In genomic region chr11:8776209-8776608, GRCh38 we compare ENCODE assay signal across 18 cellular contexts.
A peak's percentile ranks its signal among the peaks of the same experiment; 100 is the strongest.
DNase-seq lines count a peak whose midpoint lies in the region; ATAC-seq, FAIRE-seq and TF ChIP-seq lines count a peak whose summit lies in the region.
"Had no signal": no experiment of that assay in that cellular context is flagged by ENCODE, and none has a peak within 500 bp of the region (broad histone marks: within the 10 kb centered on the region; RNA-seq: fewer than 3 reads in every experiment).

No MANE protein-coding gene starts in this region.

- peaks cover 34 to 66% of the 10 kb centered on the region in 2 donors for H3K4me1 ChIP-seq in adrenal gland (replicated peaks in 1 of 2)
- H3K4me1 ChIP-seq in endodermal cell (ENCODE audit: control insufficient read depth, insufficient read depth, low read length), result peaks cover 16% of the 10 kb centered on the region
- peaks cover 11 to 81% of the 10 kb centered on the region in 2 donors for H3K4me1 ChIP-seq in muscle layer of duodenum (ENCODE audit: control insufficient read depth in 1 of 2, insufficient read depth in 2 of 2, low read length in 2 of 2)
- peaks cover 87% of the 10 kb centered on the region for H3K4me1 ChIP-seq in testis

- no peaks in the 10 kb centered on the region for H3K9me3 Mint-ChIP-seq in endodermal cell
- H3K9me3 Mint-ChIP-seq: central memory CD8-positive, alpha-beta T cell; HFFc6 had no signal

- H3K9me3 ChIP-seq in adrenal gland (replicated peaks in 1 of 3) (no peaks in the 10 kb centered on the region), endodermal cell (ENCODE audit: control insufficient read depth, low read length) (no peaks in the 10 kb centered on the region), muscle layer of duodenum (ENCODE audit: control insufficient read depth in 1 of 2, low read length in 2 of 2) (no peaks in the 10 kb centered on the region), testis (no peaks in the 10 kb centered on the region)

- FAIRE-seq in urothelium cell line (lab: Jason Lieb, UNC), result no peak
- FAIRE-seq: islet of Langerhans had no signal

- no peak for TF ChIP-seq CTCF in adrenal gland (IDR thresholded peaks at IDR 0.05)
- no peak for TF ChIP-seq CTCF in endodermal cell (conservative IDR thresholded peaks at IDR 0.05)
- no peak for TF ChIP-seq CTCF in testis (IDR thresholded peaks at IDR 0.05)
- no peak for TF ChIP-seq CTCF in dorsolateral prefrontal cortex (IDR thresholded peaks at IDR 0.05 in 54 of 56, conservative IDR thresholded peaks at IDR 0.05 in 2 of 56; ENCODE audit: low read depth in 1 of 56, partially characterized antibody in 56 of 56)

- no peak overlapping the region for H3K9ac ChIP-seq in endodermal cell (ENCODE audit: extremely low read depth, low read length, poor library complexity, severe bottlenecking)
- H3K9ac ChIP-seq: KMS-11 had no signal

- no peaks in the 10 kb centered on the region for H3K27me3 Mint-ChIP-seq in endodermal cell (ENCODE audit: insufficient read depth)

- H3K4me3 ChIP-seq in adrenal gland (no peak overlapping the region), endodermal cell (ENCODE audit: low read length) (no peak overlapping the region), muscle layer of duodenum (ENCODE audit: low read depth in 1 of 2, low read length in 2 of 2) (no peak overlapping the region), testis (no peak overlapping the region), dorsolateral prefrontal cortex (no peak overlapping the region)

- H3K4me1 Mint-ChIP-seq in endodermal cell, result peaks cover 22% of the 10 kb centered on the region
- H3K4me1 Mint-ChIP-seq: central memory CD8-positive, alpha-beta T cell had no signal

- TF ChIP-seq POLR2A in adrenal gland (IDR thresholded peaks at IDR 0.05), result peak in 1 of 2 donors; percentile 13
- TF ChIP-seq POLR2A in testis (IDR thresholded peaks at IDR 0.05), result no peak

- H3K27me3 ChIP-seq in adrenal gland (no peaks in the 10 kb centered on the region), endodermal cell (ENCODE audit: control insufficient read depth, insufficient read depth, low read length, poor library complexity, severe bottlenecking) (no peaks in the 10 kb centered on the region), muscle layer of duodenum (ENCODE audit: low read depth, low read length) (no peaks in the 10 kb centered on the region), testis (no peaks in the 10 kb centered on the region), dorsolateral prefrontal cortex (no peaks in the 10 kb centered on the region)

- peaks cover 14% of the 10 kb centered on the region for H3K36me3 Mint-ChIP-seq in endodermal cell (ENCODE audit: low read depth)

- no peak for ATAC-seq in GM18511 (IDR thresholded peaks at IDR 0.05; ENCODE audit: unreplicated experiment)

- H3K27ac ChIP-seq in adrenal gland (peak overlapping the region in 4 of 5 donors; percentile 28 to 67 (median 59)), endodermal cell (ENCODE audit: low read depth, low read length) (no peak overlapping the region), muscle layer of duodenum (ENCODE audit: low read length) (peak overlapping the region; percentile 73), testis (peak overlapping the region; percentile 80 to 91), dorsolateral prefrontal cortex (peak overlapping the region in 1 of 59 donors; percentile 41)
- H3K27ac ChIP-seq: KMS-11 had no signal

- 70 to 82% (median 71%) methylated on average over 2 to 3 of the region's 3 CpGs for WGBS in adrenal gland, 4 donors
- 95 to 97% methylated on average over 3 of the region's 3 CpGs for WGBS in endodermal cell (ENCODE audit: insufficient coverage in 1 of 2, insufficient read length in 1 of 2), 2 experiments
- WGBS in testis, 2 donors, result 71 to 82% methylated on average over 2 to 3 of the region's 3 CpGs

- intact Hi-C loops in adrenal gland (cut with DNase I), result no loop called here
- intact Hi-C loops in testis (cut with DNase I; ENCODE audit: low total_unique reads), result no loop called here
- intact Hi-C loops in dorsolateral prefrontal cortex (cut with DNase I), result no loop called here

- H3K36me3 ChIP-seq in adrenal gland (replicated peaks in 1 of 2) (no peaks in the 10 kb centered on the region), endodermal cell (ENCODE audit: control insufficient read depth, insufficient read depth, low read length) (peaks cover 53% of the 10 kb centered on the region), muscle layer of duodenum (ENCODE audit: control insufficient read depth in 1 of 2, insufficient read depth in 2 of 2, low read length in 2 of 2) (no peaks in the 10 kb centered on the region), testis (ENCODE audit: low read depth, missing control alignments) (no peaks in the 10 kb centered on the region)

- H3K4me3 Mint-ChIP-seq in endodermal cell, result peak overlapping the region; percentile 0
- H3K4me3 Mint-ChIP-seq: central memory CD8-positive, alpha-beta T cell; HFFc6 had no signal

- peak in 6 of 7 donors; percentile 38 to 62 (median 60) for DNase-seq in adrenal gland
- peak; percentile 58 for DNase-seq in endodermal cell
- DNase-seq in testis, result no peak
- no peak for DNase-seq in dorsolateral prefrontal cortex
- no peak for DNase-seq in urothelium cell line (ENCODE audit: low spot score)
- DNase-seq: activated CD4-positive, alpha-beta T cell treated with anti-CD3 and anti-CD28 coated beads for 1 hour; AML-193; effector memory CD4-positive, alpha-beta T cell; HFFc6; hippocampal formation; NCI-H1048; NCI-H2029 treated with DMSO at 0.1 percent for 48 hours; RPMI8226 had no signal

- H3K27ac Mint-ChIP-seq in endodermal cell, result peak overlapping the region; percentile 74

Comparison
In these comparisons a context has a peak if more than half of its experiments do, and no peak if none do; other contexts are left out.
1. DNase-seq: peak in adrenal gland (6 of 7) and endodermal cell (single experiment); none in testis (single experiment), dorsolateral prefrontal cortex (0 of 10) and urothelium cell line (single experiment).